Comparison of ENCODE assay signal across 8 cellular contexts in genomic region chr10:102394801-102395676, GRCh38.
DNase-seq lines count a peak whose midpoint lies in the region; ATAC-seq lines count a peak whose summit lies in the region.

No MANE protein-coding gene starts in this region.

- DNase-seq in NCI-H2029 (lab: John Stamatoyannopoulos, UW), result peak; percentile 13
- DNase-seq in NCI-H2029 treated with DMSO at 0.1 percent for 48 hours (lab: John Stamatoyannopoulos, UW), result no peak
- DNase-seq in NCI-H82 (lab: John Stamatoyannopoulos, UW), result peak; percentile 86
- DNase-seq in activated CD8-positive, alpha-beta memory T cell treated with anti-CD3 and anti-CD28 coated beads for 24 hours, result peak; percentile 97
- DNase-seq in effector CD8-positive, alpha-beta T cell (lab: John Stamatoyannopoulos, UW), result peak; percentile 91
- peak; percentile 93 for DNase-seq in medulla oblongata (ENCODE audit: extremely low spot score)
- DNase-seq in stimulated activated CD4-positive, alpha-beta T cell treated with anti-CD3 and anti-CD28 coated beads, TNF-alpha, amount 100 ng/mL, for 24 hours (ENCODE audit: low read depth in 3 of 3), result peak; percentile 81 to 90 (median 87)

- ATAC-seq in HG03039 (IDR thresholded peaks at IDR 0.05; ENCODE audit: unreplicated experiment), result peak; percentile 21
